9 cellular contexts compared by ENCODE assay signal in the genomic region with DNA sequence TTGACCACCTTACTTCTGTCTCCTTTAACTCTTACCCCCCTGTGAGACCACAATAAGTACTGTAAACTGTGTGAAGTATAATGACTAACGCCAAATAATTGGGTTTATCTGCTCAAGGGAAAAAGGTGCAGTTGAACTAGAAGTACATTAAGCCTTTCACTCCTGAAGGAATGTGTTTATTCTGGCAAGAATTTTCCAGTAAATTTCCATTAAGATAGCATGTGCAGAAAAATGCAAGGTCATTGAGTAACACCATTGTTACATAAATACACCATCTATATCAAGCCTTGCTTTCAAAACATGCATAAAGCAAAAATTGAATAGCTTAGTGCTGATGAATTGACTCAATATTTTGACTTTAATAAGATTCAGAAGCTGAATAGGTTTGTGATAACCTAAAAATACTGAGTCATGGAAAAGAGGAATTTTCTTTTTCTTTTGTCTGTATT.
DNase-seq lines count a peak whose midpoint lies in the region; FAIRE-seq and TF ChIP-seq lines count a peak whose summit lies in the region.
"Had no signal": no experiment of that assay in that cellular context is flagged by ENCODE, and none has a peak within 500 bp of the region (broad histone marks: within the 10 kb centered on the region; RNA-seq: fewer than 3 reads in every experiment).

No MANE protein-coding gene starts in this region.

- no peaks in the 10 kb centered on the region for H3K9me3 ChIP-seq in hepatocyte (ENCODE audit: low read depth)
- H3K9me3 ChIP-seq in stomach, result no peaks in the 10 kb centered on the region
- no peaks in the 10 kb centered on the region for H3K9me3 ChIP-seq in BE2C

- H3K27me3 ChIP-seq in hepatocyte (no peaks in the 10 kb centered on the region), stomach (no peaks in the 10 kb centered on the region), BE2C (no peaks in the 10 kb centered on the region)

- no peak overlapping the region for H2AFZ ChIP-seq in hepatocyte

- H4K20me1 ChIP-seq in hepatocyte (ENCODE audit: insufficient read depth, poor library complexity, severe bottlenecking), result no peaks in the 10 kb centered on the region

- no peaks in the 10 kb centered on the region for H3K9me2 ChIP-seq in hepatocyte (replicated peaks; ENCODE audit: insufficient read depth)

- DNase-seq in HS-27A (ENCODE audit: low read depth) (peak; percentile 79), astrocyte of the cerebellum (ENCODE audit: low read depth) (peak; percentile 59), hepatocyte (ENCODE audit: low spot score) (no peak), stomach (no peak), BE2C (no peak), NCI-H524 treated with DMSO at 0.1 percent for 48 hours (lab: John Stamatoyannopoulos, UW) (no peak), D721Med (ENCODE audit: insufficient read length, low spot score) (no peak)
- no peak for DNase-seq in stimulated activated CD4-positive, alpha-beta T cell treated with anti-CD3 and anti-CD28 coated beads, Interleukin-12 subunit alpha, Interleukin-12 subunit beta, amount 100 ng/mL, for 4 hours
- DNase-seq: NCI-H446 treated with DMSO at 0.1 percent for 48 hours had no signal

- H3K4me2 ChIP-seq in hepatocyte, result peak overlapping the region; percentile 25

- peaks cover 26% of the 10 kb centered on the region for H3K79me2 ChIP-seq in hepatocyte

- WGBS in hepatocyte (ENCODE audit: low lambda C conversion rate, missing lambda C conversion rate), result 13% methylated on average over 1 of the region's 1 CpG
- 18 to 41% (median 31%) methylated on average over 1 of the region's 1 CpG for WGBS in stomach, 5 donors

- TF ChIP-seq POLR2A in stomach (IDR thresholded peaks at IDR 0.05), result no peak

- in situ Hi-C loops in astrocyte of the cerebellum (cut with HindIII; ENCODE audit: low sequenced_read_pairs), result no loop called here

- no peaks in the 10 kb centered on the region for H3K36me3 ChIP-seq in hepatocyte (replicated peaks; ENCODE audit: insufficient read depth, low read depth)
- H3K36me3 ChIP-seq in stomach, result peaks cover 0 to 3% (median 0%) of the 10 kb centered on the region in 4 donors
- no peaks in the 10 kb centered on the region for H3K36me3 ChIP-seq in BE2C

- TF ChIP-seq CTCF in astrocyte of the cerebellum (IDR thresholded peaks at IDR 0.05; ENCODE audit: low read depth, low read length, missing control alignments), result no peak
- TF ChIP-seq CTCF in hepatocyte (IDR thresholded peaks at IDR 0.05; ENCODE audit: poor library complexity), result no peak
- no peak for TF ChIP-seq CTCF in stomach (IDR thresholded peaks at IDR 0.05)
- no peak for TF ChIP-seq CTCF in BE2C (IDR thresholded peaks at IDR 0.05; ENCODE audit: low read depth, low read length)
- TF ChIP-seq CTCF in D721Med (IDR thresholded peaks at IDR 0.05; ENCODE audit: insufficient read depth, missing control alignments), result no peak

- intact Hi-C loops in stomach (cut with DNase I; ENCODE audit: low total_unique reads), result no loop called here

- H3K4me3 ChIP-seq in astrocyte of the cerebellum (ENCODE audit: low read depth, low read length) (no peak overlapping the region), hepatocyte (no peak overlapping the region), stomach (no peak overlapping the region), BE2C (ENCODE audit: low read depth, low read length) (no peak overlapping the region)

- TF ChIP-seq EP300 in stomach (IDR thresholded peaks at IDR 0.05), result no peak

- H3K27ac ChIP-seq in hepatocyte (peak overlapping the region; percentile 61), stomach (peak overlapping the region in 4 of 5 donors; percentile 79 to 82 (median 80))

- no peak for FAIRE-seq in D721Med (lab: Jason Lieb, UNC)

- H3K4me1 ChIP-seq in hepatocyte (ENCODE audit: insufficient read depth) (peaks cover 46% of the 10 kb centered on the region), stomach (peaks cover 13 to 57% (median 37%) of the 10 kb centered on the region in 4 donors), BE2C (no peaks in the 10 kb centered on the region)

Comparison
In these comparisons a context has a peak if more than half of its experiments do, and no peak if none do; other contexts are left out.
1. DNase-seq: peak in HS-27A (single experiment) and astrocyte of the cerebellum (single experiment); none in hepatocyte (single experiment), stomach (single experiment), BE2C (single experiment), NCI-H524 treated with DMSO at 0.1 percent for 48 hours (single experiment), stimulated activated CD4-positive, alpha-beta T cell treated with anti-CD3 and anti-CD28 coated beads, Interleukin-12 subunit alpha, Interleukin-12 subunit beta, amount 100 ng/mL, for 4 hours (single experiment) and D721Med (single experiment).